Comparison of ENCODE assay signal across 1 cellular context in genomic region chr3:156673732-156674045, GRCh38.
TF ChIP-seq lines count a peak whose summit lies in the region.

No MANE protein-coding gene starts in this region.

TF ChIP-seq in neural cell, 6 proteins besides CTCF, POLR2A, EP300 and RAD21 (continued from another document):
- TF ChIP-seq MXI1 (conservative IDR thresholded peaks at IDR 0.05; ENCODE audit: poor library complexity, severe bottlenecking) = no peak
- no peak for TF ChIP-seq POLR2AphosphoS5 (IDR thresholded peaks at IDR 0.05)
TF ChIP-seq in neural cell: peak in this region for 0.
